ENCODE assay signal across 1 cellular context in the genomic region with DNA sequence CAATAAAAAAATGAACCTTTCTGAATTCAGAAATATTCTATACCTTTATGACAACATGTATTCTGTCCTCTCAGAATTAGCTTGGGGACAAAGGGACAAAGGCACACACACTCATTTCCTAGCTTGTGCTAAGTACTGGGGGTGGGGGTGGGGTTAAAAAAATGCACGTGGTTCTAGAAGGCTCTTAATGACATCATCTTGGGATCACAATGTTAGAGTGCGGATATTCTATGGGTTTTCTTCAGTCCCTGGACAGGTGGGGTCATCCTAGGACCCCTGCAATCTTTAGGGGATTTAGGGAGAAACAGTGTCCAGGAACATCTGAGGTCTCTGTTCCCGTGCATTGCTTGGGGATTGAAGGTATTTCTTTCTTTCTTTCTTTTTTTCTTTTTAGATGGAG.
TF ChIP-seq lines count a peak whose summit lies in the region.

No MANE protein-coding gene starts in this region.

TF ChIP-seq in WTC11, 78 proteins besides CTCF, POLR2A, EP300 and RAD21 (continued from another document):
- TF ChIP-seq, protein P1, sequence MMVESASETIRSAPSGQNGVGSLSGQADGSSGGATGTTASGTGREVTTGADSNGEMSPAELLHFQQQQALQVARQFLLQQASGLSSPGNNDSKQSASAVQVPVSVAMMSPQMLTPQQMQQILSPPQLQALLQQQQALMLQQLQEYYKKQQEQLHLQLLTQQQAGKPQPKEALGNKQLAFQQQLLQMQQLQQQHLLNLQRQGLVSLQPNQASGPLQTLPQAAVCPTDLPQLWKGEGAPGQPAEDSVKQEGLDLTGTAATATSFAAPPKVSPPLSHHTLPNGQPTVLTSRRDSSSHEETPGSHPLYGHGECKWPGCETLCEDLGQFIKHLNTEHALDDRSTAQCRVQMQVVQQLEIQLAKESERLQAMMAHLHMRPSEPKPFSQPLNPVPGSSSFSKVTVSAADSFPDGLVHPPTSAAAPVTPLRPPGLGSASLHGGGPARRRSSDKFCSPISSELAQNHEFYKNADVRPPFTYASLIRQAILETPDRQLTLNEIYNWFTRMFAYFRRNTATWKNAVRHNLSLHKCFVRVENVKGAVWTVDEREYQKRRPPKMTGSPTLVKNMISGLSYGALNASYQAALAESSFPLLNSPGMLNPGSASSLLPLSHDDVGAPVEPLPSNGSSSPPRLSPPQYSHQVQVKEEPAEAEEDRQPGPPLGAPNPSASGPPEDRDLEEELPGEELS (CRISPR knock-in tag; IDR thresholded peaks at IDR 0.05) = no peak
- TF ChIP-seq, protein P2, sequence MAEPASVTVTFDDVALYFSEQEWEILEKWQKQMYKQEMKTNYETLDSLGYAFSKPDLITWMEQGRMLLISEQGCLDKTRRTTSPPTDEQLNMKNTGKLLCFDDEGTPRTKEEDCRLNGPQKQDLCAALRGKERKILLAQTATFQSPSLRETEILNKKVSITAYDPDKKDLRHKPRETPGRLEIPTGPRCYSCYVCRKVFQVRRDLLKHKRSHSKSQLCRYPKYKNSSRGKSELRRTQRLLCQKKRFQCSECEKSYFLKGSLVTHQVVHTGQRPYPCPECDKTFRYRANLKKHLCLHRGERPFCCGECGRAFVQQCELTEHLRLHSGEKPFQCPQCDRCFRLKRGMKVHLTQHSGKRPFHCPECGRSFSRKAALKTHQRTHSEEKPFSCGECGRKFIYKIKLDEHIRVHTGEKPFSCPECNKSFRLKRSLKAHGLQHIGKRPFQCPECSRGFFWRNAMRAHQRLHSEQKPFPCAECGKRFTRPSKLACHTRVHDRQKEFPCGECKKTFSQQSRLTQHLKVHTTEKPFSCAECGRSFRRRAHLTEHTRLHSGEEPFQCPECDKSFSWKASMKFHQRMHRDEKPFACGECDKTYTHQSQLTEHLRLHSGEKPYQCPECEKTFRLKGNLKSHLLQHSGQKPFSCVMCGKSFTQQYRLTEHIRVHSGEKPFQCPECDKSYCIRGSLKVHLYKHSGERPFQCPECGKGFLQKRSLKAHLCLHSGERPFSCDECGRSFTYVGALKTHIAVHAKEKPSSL (CRISPR knock-in tag; conservative IDR thresholded peaks at IDR 0.05) = no peak
- TF ChIP-seq, protein P3, sequence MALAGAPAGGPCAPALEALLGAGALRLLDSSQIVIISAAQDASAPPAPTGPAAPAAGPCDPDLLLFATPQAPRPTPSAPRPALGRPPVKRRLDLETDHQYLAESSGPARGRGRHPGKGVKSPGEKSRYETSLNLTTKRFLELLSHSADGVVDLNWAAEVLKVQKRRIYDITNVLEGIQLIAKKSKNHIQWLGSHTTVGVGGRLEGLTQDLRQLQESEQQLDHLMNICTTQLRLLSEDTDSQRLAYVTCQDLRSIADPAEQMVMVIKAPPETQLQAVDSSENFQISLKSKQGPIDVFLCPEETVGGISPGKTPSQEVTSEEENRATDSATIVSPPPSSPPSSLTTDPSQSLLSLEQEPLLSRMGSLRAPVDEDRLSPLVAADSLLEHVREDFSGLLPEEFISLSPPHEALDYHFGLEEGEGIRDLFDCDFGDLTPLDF (CRISPR knock-in tag; IDR thresholded peaks at IDR 0.05) = no peak
- TF ChIP-seq KAT7 (CRISPR knock-in tag; IDR thresholded peaks at IDR 0.05; ENCODE audit: borderline replicate concordance) (no peak), OVOL2 (CRISPR knock-in tag; IDR thresholded peaks at IDR 0.05; ENCODE audit: borderline replicate concordance) (no peak), NR2C2 (CRISPR knock-in tag; IDR thresholded peaks at IDR 0.05) (no peak), GTF2I (CRISPR knock-in tag; conservative IDR thresholded peaks at IDR 0.05) (no peak), ATF1 (CRISPR knock-in tag; IDR thresholded peaks at IDR 0.05) (no peak)
- TF ChIP-seq, protein P4, sequence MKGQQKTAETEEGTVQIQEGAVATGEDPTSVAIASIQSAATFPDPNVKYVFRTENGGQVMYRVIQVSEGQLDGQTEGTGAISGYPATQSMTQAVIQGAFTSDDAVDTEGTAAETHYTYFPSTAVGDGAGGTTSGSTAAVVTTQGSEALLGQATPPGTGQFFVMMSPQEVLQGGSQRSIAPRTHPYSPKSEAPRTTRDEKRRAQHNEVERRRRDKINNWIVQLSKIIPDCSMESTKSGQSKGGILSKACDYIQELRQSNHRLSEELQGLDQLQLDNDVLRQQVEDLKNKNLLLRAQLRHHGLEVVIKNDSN (CRISPR knock-in tag; IDR thresholded peaks at IDR 0.05) = no peak
